ENCODE assay signal across 8 cellular contexts in the genomic region with DNA sequence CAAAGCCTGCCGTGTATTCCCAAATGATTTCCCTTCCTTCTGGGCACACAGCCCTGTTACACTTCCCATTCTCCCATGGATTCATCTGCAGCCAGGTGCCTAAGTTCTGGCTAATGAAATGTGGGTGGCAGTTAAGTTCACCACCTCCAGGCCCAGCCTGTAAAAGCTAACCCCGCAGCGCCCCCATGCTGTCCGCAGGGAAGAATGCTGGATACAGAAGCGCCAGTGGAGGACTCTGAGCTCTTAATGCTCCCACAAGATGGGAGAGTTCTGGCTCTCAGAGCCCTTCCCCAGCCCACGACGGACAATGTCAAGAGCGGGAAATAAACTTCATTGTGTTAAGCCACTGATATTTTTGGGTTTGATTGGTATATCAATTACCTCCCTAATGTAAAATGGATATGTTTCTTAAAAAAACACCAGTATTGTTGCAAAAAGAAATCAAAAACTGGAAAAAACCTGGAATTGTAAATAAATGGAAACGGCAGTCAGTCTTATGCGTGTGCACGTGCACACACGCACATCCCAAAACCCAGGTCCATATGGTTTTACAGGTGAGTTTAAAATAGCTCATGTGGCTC. TPM values are rescaled to one million over a fixed set of nuclear protein-coding genes. Genes with fewer than 3 reads are reported as not detected.
DNase-seq lines count a peak whose midpoint lies in the region; ATAC-seq, FAIRE-seq and TF ChIP-seq lines count a peak whose summit lies in the region.

No MANE protein-coding gene starts in this region.

- H3K9me3 ChIP-seq in Panc1 (ENCODE audit: control insufficient read depth, insufficient read depth, low read depth, low read length) (peaks cover 3% of the 10 kb centered on the region; the same call in 1 of the 2 replicates), endothelial cell of umbilical vein (replicated peaks; ENCODE audit: control insufficient read depth, insufficient read depth, low read length) (no peaks in the 10 kb centered on the region)

- peaks cover 4% of the 10 kb centered on the region for H3K9me3 Mint-ChIP-seq in natural killer cell treated with Interleukin-12 subunit alpha and Interleukin-12 subunit beta and Interleukin-15 and Interleukin-18, amount 100 ng/mL, for 72 hours

- no peaks in the 10 kb centered on the region for H3K27me3 ChIP-seq in Panc1 (ENCODE audit: control insufficient read depth, insufficient read depth, low read length)
- peaks cover 6 to 14% of the 10 kb centered on the region in 2 experiments for H3K27me3 ChIP-seq in endothelial cell of umbilical vein (ENCODE audit: control insufficient read depth in 2 of 2, insufficient read depth in 2 of 2, low read length in 2 of 2)

- ATAC-seq in HG03439 (IDR thresholded peaks at IDR 0.05; ENCODE audit: unreplicated experiment) (peak; percentile 75), Panc1 (peak; percentile 99), HG02840 (IDR thresholded peaks at IDR 0.05; ENCODE audit: low FRiP score, unreplicated experiment) (no peak)
- peak; percentile 41 to 63 for ATAC-seq in natural killer cell treated with Interleukin-12 subunit alpha and Interleukin-12 subunit beta and Interleukin-15 and Interleukin-18, amount 100 ng/mL, for 72 hours

- H3K36me3 Mint-ChIP-seq in natural killer cell treated with Interleukin-12 subunit alpha and Interleukin-12 subunit beta and Interleukin-15 and Interleukin-18, amount 100 ng/mL, for 72 hours = peaks cover 8% of the 10 kb centered on the region

- CTCF ChIA-PET in Panc1 (lab: Charles Lee) = interaction anchor here (0.5 to 1.8 kb wide), 6 partner anchors 77 to 314 kb away, joined by 3 to 16 read pairs (median 3); no protein-coding TSS in a partner anchor
- CTCF ChIA-PET in endothelial cell of umbilical vein (lab: Charles Lee) = interaction anchor here (0.6 to 5.3 kb wide), 51 partner anchors 8 to 1124 kb away, joined by 3 to 126 read pairs (median 4); a partner anchor contains a TSS

- H2AFZ ChIP-seq in endothelial cell of umbilical vein (ENCODE audit: low read depth, low read length) = no peak overlapping the region

- H3K36me3 ChIP-seq in Panc1 (ENCODE audit: control insufficient read depth, insufficient read depth, low read length) (no peaks in the 10 kb centered on the region), endothelial cell of umbilical vein (ENCODE audit: control insufficient read depth in 2 of 2, extremely low read depth in 1 of 2, insufficient read depth in 2 of 2, low read length in 2 of 2) (no peaks in the 10 kb centered on the region)

- BruUV-seq in Panc1 (replicated peaks; lab: Mats Ljungman, UMichigan) = no TSS peak
- BruUV-seq in endothelial cell of umbilical vein (replicated peaks; lab: Mats Ljungman, UMichigan) = no TSS peak

- POLR2A ChIA-PET in Panc1 (lab: Charles Lee) (interaction anchor here (0.6 kb wide), 2 partner anchors 109 to 1889 kb away, joined by 3 read pairs; no protein-coding TSS in a partner anchor), endothelial cell of umbilical vein (lab: Charles Lee) (interaction anchor here (1.1 kb wide), 1 partner anchor 107 kb away, joined by 5 read pairs; no protein-coding TSS in a partner anchor)

- H3K4me3 ChIP-seq in AG10803 (ENCODE audit: low read length) (no peak overlapping the region), Panc1 (ENCODE audit: low read depth in 2 of 2, low read length in 2 of 2) (no peak overlapping the region), endothelial cell of umbilical vein (replicated peaks in 1 of 3; ENCODE audit: insufficient read depth in 1 of 3, low read depth in 1 of 3, low read length in 3 of 3) (no peak overlapping the region)

- in situ Hi-C loops in Panc1 (cut with HindIII; ENCODE audit: low pct_unique_long_range_greater_than_20kb, low sequenced_read_pairs) = no loop called here

- H4K20me1 ChIP-seq in endothelial cell of umbilical vein (replicated peaks; ENCODE audit: control insufficient read depth, extremely low read depth, insufficient read depth, low read length) = no peaks in the 10 kb centered on the region

- no peak for TF ChIP-seq POLR2A in endothelial cell of umbilical vein (IDR thresholded peaks at IDR 0.05; ENCODE audit: low read depth, low read length)

- peaks cover 9 to 23% of the 10 kb centered on the region in 2 donors for H3K27me3 Mint-ChIP-seq in natural killer cell treated with Interleukin-12 subunit alpha and Interleukin-12 subunit beta and Interleukin-15 and Interleukin-18, amount 100 ng/mL, for 72 hours

- H3K9ac ChIP-seq in endothelial cell of umbilical vein (replicated peaks; ENCODE audit: extremely low read depth, insufficient read depth, low read length) = no peak overlapping the region

- intact Hi-C loops in Panc1 (cut with micrococcal nuclease; ENCODE audit: unreplicated experiment) (loop anchor here (2.0 kb wide), 1 partner anchor 108 kb away; no protein-coding TSS in a partner anchor), endothelial cell of umbilical vein (cut with micrococcal nuclease) (loop anchor here (1.0 to 10.0 kb wide), 3 partner anchors 108 to 276 kb away; no protein-coding TSS in a partner anchor)

- no peak overlapping the region for H3K4me2 ChIP-seq in endothelial cell of umbilical vein (ENCODE audit: insufficient read depth, low read length)

- H3K4me1 ChIP-seq in Panc1 (ENCODE audit: control insufficient read depth, insufficient read depth, low read length) (no peaks in the 10 kb centered on the region), endothelial cell of umbilical vein (ENCODE audit: control insufficient read depth, extremely low read depth, insufficient read depth, low read length) (no peaks in the 10 kb centered on the region)

- H3K27ac Mint-ChIP-seq in natural killer cell treated with Interleukin-12 subunit alpha and Interleukin-12 subunit beta and Interleukin-15 and Interleukin-18, amount 100 ng/mL, for 72 hours = no peak overlapping the region

- dilution Hi-C loops in endothelial cell of umbilical vein (cut with MboI; ENCODE audit: extremely low pct_ligation_motif_present, low sequenced_read_pairs) = loop anchor here (10.0 kb wide), 1 partner anchor 64 kb away; no protein-coding TSS in a partner anchor

- DNase-seq in AG10803 (ENCODE audit: low read depth) (peak; percentile 49), GM18507 (ENCODE audit: extremely low spot score, insufficient read length, low read depth) (peak; percentile 49), Panc1 (ENCODE audit: low read depth, low spot score) (peak; percentile 41), endothelial cell of umbilical vein (ENCODE audit: low read depth, low spot score) (peak; percentile 62), hippocampal formation (lab: John Stamatoyannopoulos, UW) (no peak)
- DNase-seq in natural killer cell treated with Interleukin-12 subunit alpha and Interleukin-12 subunit beta and Interleukin-15 and Interleukin-18, amount 100 ng/mL, for 72 hours (ENCODE audit: low spot score) = peak; percentile 51

- FAIRE-seq in GM18507 (lab: Jason Lieb, UNC) = peak; percentile 82
- peak; percentile 70 for FAIRE-seq in endothelial cell of umbilical vein (lab: Jason Lieb, UNC)

- TF ChIP-seq CTCF in AG10803 (conservative IDR thresholded peaks at IDR 0.05; ENCODE audit: low read length) = peak; percentile 62
- TF ChIP-seq CTCF in Panc1 (IDR thresholded peaks at IDR 0.05) = peak; percentile 83
- TF ChIP-seq CTCF in endothelial cell of umbilical vein (IDR thresholded peaks at IDR 0.05; ENCODE audit: extremely low read depth in 1 of 2, insufficient read depth in 1 of 2, low read depth in 1 of 2, low read length in 2 of 2) = peak; percentile 63 to 74

- H3K27ac ChIP-seq in Panc1 (ENCODE audit: low read length) = no peak overlapping the region
- H3K27ac ChIP-seq in endothelial cell of umbilical vein (ENCODE audit: insufficient read depth, low read depth, low read length) = no peak overlapping the region

- no peaks in the 10 kb centered on the region for H3K4me1 Mint-ChIP-seq in natural killer cell treated with Interleukin-12 subunit alpha and Interleukin-12 subunit beta and Interleukin-15 and Interleukin-18, amount 100 ng/mL, for 72 hours (ENCODE audit: low read depth in 2 of 2)

- no peaks in the 10 kb centered on the region for H3K9me1 ChIP-seq in endothelial cell of umbilical vein (replicated peaks; ENCODE audit: control insufficient read depth, extremely low read depth, insufficient read depth, low read length)

- no peak overlapping the region for H3K4me3 Mint-ChIP-seq in natural killer cell treated with Interleukin-12 subunit alpha and Interleukin-12 subunit beta and Interleukin-15 and Interleukin-18, amount 100 ng/mL, for 72 hours

- no peaks in the 10 kb centered on the region for H3K79me2 ChIP-seq in endothelial cell of umbilical vein (ENCODE audit: control insufficient read depth, insufficient read depth, low read length)

TF ChIP-seq in endothelial cell of umbilical vein, 7 proteins besides CTCF, POLR2A, EP300 and RAD21:
- TF ChIP-seq GATA2 (IDR thresholded peaks at IDR 0.05; ENCODE audit: insufficient read depth, insufficient read length, low read depth, low read length) (no peak), JUN (IDR thresholded peaks at IDR 0.05; ENCODE audit: borderline replicate concordance, insufficient read depth, insufficient read length, low read depth) (no peak), EZH2 (IDR thresholded peaks at IDR 0.05; ENCODE audit: borderline replicate concordance, low read depth, low read length, severe bottlenecking) (no peak), MYC (IDR thresholded peaks at IDR 0.05; ENCODE audit: low read depth, low read length) (no peak), FOS (IDR thresholded peaks at IDR 0.05; ENCODE audit: borderline replicate concordance, insufficient read depth, low read length) (no peak), POLR2AphosphoS5 (IDR thresholded peaks at IDR 0.05; ENCODE audit: insufficient read depth, low read depth, low read length) (no peak)
- TF ChIP-seq, protein P1, sequence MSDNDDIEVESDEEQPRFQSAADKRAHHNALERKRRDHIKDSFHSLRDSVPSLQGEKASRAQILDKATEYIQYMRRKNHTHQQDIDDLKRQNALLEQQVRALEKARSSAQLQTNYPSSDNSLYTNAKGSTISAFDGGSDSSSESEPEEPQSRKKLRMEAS (IDR thresholded peaks at IDR 0.05; ENCODE audit: insufficient read depth, insufficient read length) = no peak

RNA-seq across cellular contexts. Expression of a gene that starts 37.7 kb away (rescaled TPM):
- total RNA-seq in Panc1 (2021; ENCODE audit: unreplicated experiment) (0.77 TPM), endothelial cell of umbilical vein (134 and 141 TPM in 2 replicates)
- polyA plus RNA-seq in Panc1 (2012; ENCODE audit: insufficient read length) = 0.16 TPM
- 45.4 and 49.6 TPM in 2 replicates for polyA plus RNA-seq in endothelial cell of umbilical vein
- 64.1 and 67.3 TPM in 2 replicates for polyA plus RNA-seq in endothelial cell of umbilical vein (2011; cell fraction: cytosol; rRNA removed)
- polyA plus RNA-seq in endothelial cell of umbilical vein (2011; cell fraction: nucleus; rRNA removed) = 75.7 and 82.0 TPM in 2 replicates
- 84.4 and 85.0 TPM in 2 replicates for polyA plus RNA-seq in endothelial cell of umbilical vein (2012)
- 101 and 111 TPM in 2 replicates for polyA minus RNA-seq in endothelial cell of umbilical vein
- polyA minus RNA-seq in endothelial cell of umbilical vein (2011; cell fraction: cytosol; rRNA and poly(A)+ RNA removed) = not detected
- polyA minus RNA-seq in endothelial cell of umbilical vein (2011; cell fraction: nucleus; rRNA and poly(A)+ RNA removed) = 93.1 and 98.3 TPM in 2 replicates
- not detected for total RNA-seq in natural killer cell treated with Interleukin-12 subunit alpha and Interleukin-12 subunit beta and Interleukin-15 and Interleukin-18, amount 100 ng/mL, for 72 hours

Comparison
In these comparisons a context has a peak if more than half of its experiments do, and no peak if none do; other contexts are left out.
1. DNase-seq: peak in AG10803 (single experiment), GM18507 (single experiment), Panc1 (single experiment), endothelial cell of umbilical vein (single experiment) and natural killer cell treated with Interleukin-12 subunit alpha and Interleukin-12 subunit beta and Interleukin-15 and Interleukin-18, amount 100 ng/mL, for 72 hours (single experiment); none in hippocampal formation (0 of 2).
2. RNA of a gene that starts 37.7 kb away (total RNA-seq): 134 to 141 TPM in endothelial cell of umbilical vein; 0.77 TPM in Panc1 (single experiment) and not detected in natural killer cell treated with Interleukin-12 subunit alpha and Interleukin-12 subunit beta and Interleukin-15 and Interleukin-18, amount 100 ng/mL, for 72 hours; every median in the first group is over 10 times any median in the second.
3. Peak in every context shown above with its lines, with median percentiles within 50 percentile points of each other: CTCF ChIP-seq.